Comparison of ENCODE assay signal across 23 cellular contexts in genomic region chr6:170044836-170045562, GRCh38.
"Had no signal": no experiment of that assay in that cellular context is flagged by ENCODE, and none has a peak within 500 bp of the region (broad histone marks: within the 10 kb centered on the region; RNA-seq: fewer than 3 reads in every experiment).

No MANE protein-coding gene starts in this region.

- H3K4me1 ChIP-seq: prostate gland had no signal

- H3K9me3 Mint-ChIP-seq: activated naive CD4-positive, alpha-beta T cell treated with anti-CD3 and anti-CD28 coated beads, Interleukin-2, amount 50 U/mL, for 24 hours; neural crest cell; stimulated activated effector memory CD8-positive, alpha-beta T cell treated with anti-CD3 and anti-CD28 coated beads, Interleukin-12 subunit alpha, Interleukin-12 subunit beta, amount 100 ng/mL, for 72 hours had no signal

- H3K4me1 Mint-ChIP-seq: activated naive CD4-positive, alpha-beta T cell treated with anti-CD3 and anti-CD28 coated beads, Interleukin-2, amount 50 U/mL, for 24 hours; memory B cell had no signal

- H3K27ac Mint-ChIP-seq: activated CD8-positive, alpha-beta T cell treated with anti-CD3 and anti-CD28 coated beads, Interleukin-2, amount 10 ng/mL, durations not matched to agents 7 days and 5 days; activated naive CD4-positive, alpha-beta T cell treated with anti-CD3 and anti-CD28 coated beads, Interleukin-2, amount 50 U/mL, for 24 hours; activated T-helper 1 cell treated with anti-CD3 and anti-CD28 coated beads, Interleukin-12 subunit alpha, Interleukin-12 subunit beta, Interleukin-2, Interleukin-4 antibody, amounts not matched to agents 30 ng/mL and 10 ng/mL and 1 ng/mL, durations not matched to agents 14 hours and 24 hours and 36 hours; memory B cell; naive B cell; stimulated activated effector memory CD8-positive, alpha-beta T cell treated with anti-CD3 and anti-CD28 coated beads, Interleukin-12 subunit alpha, Interleukin-12 subunit beta, amount 100 ng/mL, for 72 hours had no signal

- H3K4me3 Mint-ChIP-seq: activated CD8-positive, alpha-beta T cell treated with anti-CD3 and anti-CD28 coated beads, Interleukin-2, amount 10 ng/mL, durations not matched to agents 7 days and 5 days; activated naive CD4-positive, alpha-beta T cell treated with anti-CD3 and anti-CD28 coated beads, Interleukin-2, amount 50 U/mL, for 24 hours; activated T-helper 1 cell treated with anti-CD3 and anti-CD28 coated beads, Interleukin-12 subunit alpha, Interleukin-12 subunit beta, Interleukin-2, Interleukin-4 antibody, amounts not matched to agents 30 ng/mL and 10 ng/mL and 1 ng/mL, durations not matched to agents 14 hours and 24 hours and 36 hours; immature natural killer cell; memory B cell; neural crest cell; stimulated activated effector memory CD8-positive, alpha-beta T cell treated with anti-CD3 and anti-CD28 coated beads, Interleukin-12 subunit alpha, Interleukin-12 subunit beta, amount 100 ng/mL, for 72 hours had no signal

- H3K4me3 ChIP-seq: hepatocyte, mucosa of descending colon, prostate gland, skin epidermis, stomach, suprapubic skin, tibial nerve, uterus had no signal

- H3K36me3 Mint-ChIP-seq: activated naive CD4-positive, alpha-beta T cell treated with anti-CD3 and anti-CD28 coated beads, Interleukin-2, amount 50 U/mL, for 24 hours; immature natural killer cell; memory B cell; naive B cell; stimulated activated effector memory CD8-positive, alpha-beta T cell treated with anti-CD3 and anti-CD28 coated beads, Interleukin-12 subunit alpha, Interleukin-12 subunit beta, amount 100 ng/mL, for 72 hours had no signal

- H3K36me3 ChIP-seq: prostate gland, stomach, suprapubic skin, tibial nerve, uterus had no signal

- H3K27me3 ChIP-seq: hepatocyte, stomach, suprapubic skin, tibial nerve, uterus had no signal

- H3K9me3 ChIP-seq: mucosa of descending colon, prostate gland, stomach, suprapubic skin, uterus had no signal

- DNase-seq: activated CD4-positive, alpha-beta T cell treated with anti-CD3 and anti-CD28 coated beads for 1 hour; activated CD4-positive, alpha-beta T cell treated with anti-CD3 and anti-CD28 coated beads, Interleukin-2, amount 50 U/mL, for 1 hour; activated CD8-positive, alpha-beta T cell treated with anti-CD3 and anti-CD28 coated beads, Interleukin-2, amount 10 ng/mL, durations not matched to agents 7 days and 5 days; activated gamma-delta T cell; immature natural killer cell; kidney glomerular epithelial cell; naive B cell; stimulated activated CD4-positive, alpha-beta T cell treated with anti-CD3 and anti-CD28 coated beads, Interleukin-2, amount 100 ng/mL, for 24 hours; stomach; T-helper 9 cell; uterus had no signal

- H3K27ac ChIP-seq: epithelial cell of prostate, hepatocyte, prostate gland, suprapubic skin, tibial nerve, uterus had no signal

- H3K27me3 Mint-ChIP-seq: activated naive CD4-positive, alpha-beta T cell treated with anti-CD3 and anti-CD28 coated beads, Interleukin-2, amount 50 U/mL, for 24 hours had no signal

- ATAC-seq: activated CD8-positive, alpha-beta T cell treated with anti-CD3 and anti-CD28 coated beads, Interleukin-2, amount 10 ng/mL, durations not matched to agents 7 days and 5 days; mucosa of descending colon; stimulated activated effector memory CD8-positive, alpha-beta T cell treated with anti-CD3 and anti-CD28 coated beads, Interleukin-12 subunit alpha, Interleukin-12 subunit beta, amount 100 ng/mL, for 72 hours had no signal
